9 cellular contexts compared by ENCODE assay signal in the genomic region with DNA sequence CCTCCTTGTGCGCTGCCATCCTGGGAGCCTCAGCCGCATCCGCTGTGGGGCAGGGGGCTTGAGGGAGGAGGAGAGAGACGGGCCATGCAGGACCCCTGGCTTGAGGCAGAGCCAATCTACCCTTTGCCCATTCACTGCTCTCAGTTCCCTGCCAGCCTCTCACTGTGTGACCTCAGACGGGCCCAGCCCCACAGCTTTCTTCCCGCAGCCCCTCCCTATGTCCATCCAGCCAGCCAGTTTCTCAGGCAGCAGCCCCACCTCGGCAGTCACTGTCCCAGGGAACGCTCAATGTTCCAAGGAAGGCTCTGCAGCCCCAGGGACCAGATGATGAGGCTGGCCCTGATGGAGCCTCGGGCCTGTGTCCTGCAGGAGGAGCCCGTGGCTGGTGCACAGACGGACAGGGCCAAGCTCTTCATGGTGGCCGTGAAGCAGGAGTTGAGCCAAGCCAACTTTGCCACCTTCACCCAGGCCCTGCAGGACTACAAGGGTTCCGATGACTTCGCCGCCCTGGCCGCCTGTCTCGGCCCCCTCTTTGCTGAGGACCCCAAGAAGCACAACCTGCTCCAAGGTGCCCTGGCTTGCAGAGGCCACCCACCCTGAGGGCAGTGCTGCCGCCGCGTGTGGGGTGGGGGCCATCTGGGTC. TPM values are rescaled to one million over a fixed set of nuclear protein-coding genes. Genes with fewer than 3 reads are reported as not detected.
DNase-seq lines count a peak whose midpoint lies in the region; ATAC-seq, FAIRE-seq and TF ChIP-seq lines count a peak whose summit lies in the region.
"Had no signal": no experiment of that assay in that cellular context is flagged by ENCODE, and none has a peak within 500 bp of the region (broad histone marks: within the 10 kb centered on the region; RNA-seq: fewer than 3 reads in every experiment).

No MANE protein-coding gene starts in this region.

- H3K36me3 ChIP-seq in Panc1 (ENCODE audit: control insufficient read depth, insufficient read depth, low read length): no peaks in the 10 kb centered on the region
- H3K36me3 ChIP-seq in small intestine (ENCODE audit: control insufficient read depth in 2 of 2, insufficient read depth in 2 of 2, low read length in 2 of 2): peaks cover 0 to 2% of the 10 kb centered on the region in 2 donors
- no peaks in the 10 kb centered on the region for H3K36me3 ChIP-seq in CD8-positive, alpha-beta memory T cell (ENCODE audit: insufficient read depth, low read length)

- CTCF ChIA-PET in Panc1 (lab: Charles Lee): no interaction called here
- CTCF ChIA-PET in CD8-positive, alpha-beta memory T cell (lab: Charles Lee): no interaction called here

- H3K27ac Mint-ChIP-seq in CD8-positive, alpha-beta memory T cell: peak overlapping the region in 3 of 8 donors; percentile 8 to 42 (median 36)

- ATAC-seq in Panc1: peak; percentile 40

- intact Hi-C loops in Panc1 (cut with micrococcal nuclease; ENCODE audit: unreplicated experiment): no loop called here

- in situ Hi-C loops in Panc1 (cut with HindIII; ENCODE audit: low pct_unique_long_range_greater_than_20kb, low sequenced_read_pairs): no loop called here

- TF ChIP-seq CTCF in Panc1 (IDR thresholded peaks at IDR 0.05): no peak

- WGBS in small intestine, 3 donors: 55 to 69% (median 66%) methylated on average over 19 to 20 of the region's 20 CpGs

- no peak overlapping the region for H3K4me3 ChIP-seq in Panc1 (ENCODE audit: low read depth in 2 of 2, low read length in 2 of 2)
- no peak overlapping the region for H3K4me3 ChIP-seq in small intestine (ENCODE audit: low read depth in 1 of 2, low read length in 2 of 2)
- H3K4me3 ChIP-seq in CD8-positive, alpha-beta memory T cell (ENCODE audit: low read length): no peak overlapping the region

- H3K9me3 Mint-ChIP-seq in CD8-positive, alpha-beta memory T cell: peaks cover 0 to 5% (median 0%) of the 10 kb centered on the region in 5 donors

- H3K9me3 ChIP-seq in Panc1 (ENCODE audit: control insufficient read depth, insufficient read depth, low read depth, low read length): no peaks in the 10 kb centered on the region
- H3K9me3 ChIP-seq in small intestine (ENCODE audit: control insufficient read depth, low read depth): no peaks in the 10 kb centered on the region
- no peaks in the 10 kb centered on the region for H3K9me3 ChIP-seq in CD8-positive, alpha-beta memory T cell (ENCODE audit: low read length)

- H3K4me3 Mint-ChIP-seq in CD8-positive, alpha-beta memory T cell: peak overlapping the region in 1 of 7 donors; percentile 40

- H3K27ac ChIP-seq in Panc1 (ENCODE audit: low read length) (0 out of 2 replicates have a peak overlapping the region, but pooled peaks have one; percentile 34), small intestine (ENCODE audit: low read depth in 1 of 2, low read length in 1 of 2) (no peak overlapping the region)
- no peak overlapping the region for H3K27ac ChIP-seq in CD8-positive, alpha-beta memory T cell (ENCODE audit: low read depth, low read length)

- H3K36me3 Mint-ChIP-seq in CD8-positive, alpha-beta memory T cell: peaks cover 0 to 4% (median 0%) of the 10 kb centered on the region in 3 donors

- H3K4me1 Mint-ChIP-seq in CD8-positive, alpha-beta memory T cell: peaks cover 0 to 29% (median 6%) of the 10 kb centered on the region in 3 donors

- peak; percentile 35 for DNase-seq in NCI-H2227 (lab: John Stamatoyannopoulos, UW; ENCODE audit: unreplicated experiment)
- no peak for DNase-seq in NCI-H2227 treated with DMSO at 0.1 percent for 48 hours (lab: John Stamatoyannopoulos, UW)
- DNase-seq in Panc1 (ENCODE audit: low read depth, low spot score): no peak
- DNase-seq in foreskin melanocyte: peak; percentile 35
- DNase-seq in small intestine: peak; percentile 29
- DNase-seq in dermis blood vessel endothelial cell: no peak
- no peak for DNase-seq in activated CD4-positive, CD25-positive, alpha-beta regulatory T cell (lab: John Stamatoyannopoulos, UW)
- no peak for DNase-seq in CD8-positive, alpha-beta memory T cell

- no peak for FAIRE-seq in small intestine (lab: Jason Lieb, UNC)
- FAIRE-seq: RCC 7860 had no signal

- peaks cover 26% of the 10 kb centered on the region for H3K4me1 ChIP-seq in Panc1 (ENCODE audit: control insufficient read depth, insufficient read depth, low read length)
- H3K4me1 ChIP-seq in small intestine (ENCODE audit: control insufficient read depth in 2 of 2, insufficient read depth in 1 of 2, low read depth in 1 of 2, low read length in 1 of 2): peaks cover 2 to 4% of the 10 kb centered on the region in 2 donors
- H3K4me1 ChIP-seq in CD8-positive, alpha-beta memory T cell (ENCODE audit: insufficient read depth, low read length): peaks cover 16% of the 10 kb centered on the region

- peaks cover 0 to 7% of the 10 kb centered on the region in 2 donors for H3K27me3 Mint-ChIP-seq in CD8-positive, alpha-beta memory T cell

- BruUV-seq in Panc1 (replicated peaks; lab: Mats Ljungman, UMichigan): no TSS peak

- POLR2A ChIA-PET in Panc1 (lab: Charles Lee): no interaction called here
- POLR2A ChIA-PET in CD8-positive, alpha-beta memory T cell (lab: Charles Lee): no interaction called here

- no peaks in the 10 kb centered on the region for H3K27me3 ChIP-seq in Panc1 (ENCODE audit: control insufficient read depth, insufficient read depth, low read length)
- H3K27me3 ChIP-seq in small intestine (ENCODE audit: control insufficient read depth in 2 of 2, insufficient read depth in 2 of 2, low read length in 2 of 2): no peaks in the 10 kb centered on the region
- no peaks in the 10 kb centered on the region for H3K27me3 ChIP-seq in CD8-positive, alpha-beta memory T cell (ENCODE audit: insufficient read depth, low read length, poor library complexity, severe bottlenecking)

RNA-seq across cellular contexts. Expression of a gene that starts 3.9 kb away (rescaled TPM):
- total RNA-seq in Panc1 (2021; ENCODE audit: unreplicated experiment) (not detected), dermis blood vessel endothelial cell (16.8 and 22.0 TPM in 2 replicates)
- polyA plus RNA-seq in Panc1 (2012; ENCODE audit: insufficient read length): 1.4 TPM
- polyA plus RNA-seq in small intestine: 10 to 100 TPM in 1 of 3 donors, 1 to 10 TPM in 2; 4.2 to 15.9 (median 7.3) TPM
- total RNA-seq in CD8-positive, alpha-beta memory T cell: not detected
- polyA plus RNA-seq in CD8-positive, alpha-beta memory T cell: 0.22 TPM

RNA-seq across cellular contexts. Expression of a gene that starts 15.2 kb away (rescaled TPM):
- total RNA-seq in Panc1 (2021; ENCODE audit: unreplicated experiment): 57.9 TPM
- 68.1 TPM for polyA plus RNA-seq in Panc1 (2012; ENCODE audit: insufficient read length)
- polyA plus RNA-seq in small intestine: 10 to 100 TPM; 60.6 to 78.6 (median 61.0) TPM
- total RNA-seq in dermis blood vessel endothelial cell: 46.9 and 48.3 TPM in 2 replicates
- 10 to 100 TPM; 63.7 to 72.8 TPM for total RNA-seq in CD8-positive, alpha-beta memory T cell
- polyA plus RNA-seq in CD8-positive, alpha-beta memory T cell: 73.9 TPM

RNA-seq across cellular contexts. Expression of a gene that starts 15.3 kb away (rescaled TPM):
- total RNA-seq in Panc1 (2021; ENCODE audit: unreplicated experiment): 35.8 TPM
- 41.9 TPM for polyA plus RNA-seq in Panc1 (2012; ENCODE audit: insufficient read length)
- 10 to 100 TPM; 26.4 to 39.8 (median 34.9) TPM for polyA plus RNA-seq in small intestine
- 25.6 and 29.1 TPM in 2 replicates for total RNA-seq in dermis blood vessel endothelial cell
- total RNA-seq in CD8-positive, alpha-beta memory T cell: 10 to 100 TPM; 29.7 to 29.9 TPM
- polyA plus RNA-seq in CD8-positive, alpha-beta memory T cell: 77.5 TPM

RNA-seq across cellular contexts. Expression of a gene that starts 34.4 kb away (rescaled TPM):
- 26.1 TPM for total RNA-seq in Panc1 (2021; ENCODE audit: unreplicated experiment)
- polyA plus RNA-seq in Panc1 (2012; ENCODE audit: insufficient read length): 13.1 TPM
- 10 to 100 TPM in 2 of 3 donors, 1 to 10 TPM in 1; 3.5 to 15.0 (median 11.2) TPM for polyA plus RNA-seq in small intestine
- 13.4 and 17.9 TPM in 2 replicates for total RNA-seq in dermis blood vessel endothelial cell
- 10 to 100 TPM; 52.3 to 54.5 TPM for total RNA-seq in CD8-positive, alpha-beta memory T cell
- 5.7 TPM for polyA plus RNA-seq in CD8-positive, alpha-beta memory T cell

RNA-seq across cellular contexts. Expression of a gene that starts 39.3 kb away (rescaled TPM):
- 42.7 TPM for total RNA-seq in Panc1 (2021; ENCODE audit: unreplicated experiment)
- polyA plus RNA-seq in Panc1 (2012; ENCODE audit: insufficient read length): 61.1 TPM
- 10 to 100 TPM in 1 of 3 donors, 1 to 10 TPM in 2; 1.1 to 21.4 (median 3.5) TPM for polyA plus RNA-seq in small intestine
- 0.85 and 1.2 TPM in 2 replicates for total RNA-seq in dermis blood vessel endothelial cell
- total RNA-seq in CD8-positive, alpha-beta memory T cell: 10 to 100 TPM; 21.0 to 21.6 TPM
- 24.7 TPM for polyA plus RNA-seq in CD8-positive, alpha-beta memory T cell

Comparison
In these comparisons a context has a peak if more than half of its experiments do, and no peak if none do; other contexts are left out.
1. DNase-seq: peak in NCI-H2227 (single experiment), foreskin melanocyte (single experiment) and small intestine (single experiment); none in NCI-H2227 treated with DMSO at 0.1 percent for 48 hours (single experiment), Panc1 (single experiment), dermis blood vessel endothelial cell (single experiment), activated CD4-positive, CD25-positive, alpha-beta regulatory T cell (0 of 4) and CD8-positive, alpha-beta memory T cell (0 of 5).
2. RNA of a gene that starts 3.9 kb away (total RNA-seq): 16.8 to 22.0 TPM in dermis blood vessel endothelial cell; not detected in Panc1 (single experiment) and not detected in CD8-positive, alpha-beta memory T cell; every median in the first group is over 10 times any median in the second.